1 cellular context compared by ENCODE assay signal in the genomic region with DNA sequence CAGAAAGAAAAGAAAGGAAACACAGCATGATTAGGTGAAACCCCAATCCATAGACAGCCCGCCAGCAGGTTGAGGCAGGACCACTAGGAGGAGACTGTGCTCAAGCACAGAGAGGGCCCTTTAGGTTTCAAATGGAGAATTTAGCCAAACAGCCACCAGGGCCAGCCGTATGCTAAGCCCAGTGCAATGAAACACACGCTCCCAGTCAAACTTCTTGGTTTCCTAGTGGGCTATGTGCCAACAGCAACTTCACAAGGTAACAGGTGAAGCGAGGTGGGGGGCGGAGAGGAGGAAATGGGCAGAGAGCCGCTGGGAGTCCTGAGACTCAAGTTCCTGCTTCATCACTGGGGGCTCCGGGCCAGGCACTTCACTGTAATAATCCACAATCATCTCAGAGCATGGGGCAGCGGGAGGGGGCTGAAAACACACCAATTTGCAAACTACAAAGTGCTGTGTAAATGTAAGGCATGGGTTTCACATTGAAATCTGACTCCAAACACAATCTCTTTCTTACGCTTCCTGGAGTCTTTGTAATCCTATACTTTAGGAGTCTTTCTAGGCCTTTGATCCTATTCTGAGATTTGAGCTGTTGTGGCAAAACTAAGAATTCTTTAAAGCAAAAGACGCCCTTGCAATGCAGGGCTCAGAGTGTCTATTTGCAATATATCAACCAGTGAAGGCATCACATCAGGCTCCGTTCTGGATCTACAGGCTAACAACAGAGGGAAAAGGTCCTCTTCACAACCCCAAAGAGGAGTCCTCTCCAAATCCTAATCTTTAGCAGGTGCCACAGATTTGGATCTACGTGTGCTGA.
TF ChIP-seq lines count a peak whose summit lies in the region.

No MANE protein-coding gene starts in this region.

TF ChIP-seq in GM12878, 131 proteins besides CTCF, POLR2A, EP300 and RAD21 (continued from another document):
- no peak for TF ChIP-seq ZNF687 (IDR thresholded peaks at IDR 0.05)
- TF ChIP-seq HDAC2 (IDR thresholded peaks at IDR 0.05): no peak
- no peak for TF ChIP-seq MTA3 (IDR thresholded peaks at IDR 0.05; ENCODE audit: borderline replicate concordance, low read length)
- TF ChIP-seq NFYA (IDR thresholded peaks at IDR 0.05; ENCODE audit: borderline replicate concordance, low read depth, low read length): no peak
- peak; percentile 32; the same call in 1 of the 2 replicates for TF ChIP-seq ATF2 (IDR thresholded peaks at IDR 0.05; ENCODE audit: low read length)
- TF ChIP-seq SPI1 (IDR thresholded peaks at IDR 0.05; ENCODE audit: borderline replicate concordance, insufficient read depth, low read depth, low read length): no peak
TF ChIP-seq in GM12878: peak in this region for 3.
